In the genomic region with DNA sequence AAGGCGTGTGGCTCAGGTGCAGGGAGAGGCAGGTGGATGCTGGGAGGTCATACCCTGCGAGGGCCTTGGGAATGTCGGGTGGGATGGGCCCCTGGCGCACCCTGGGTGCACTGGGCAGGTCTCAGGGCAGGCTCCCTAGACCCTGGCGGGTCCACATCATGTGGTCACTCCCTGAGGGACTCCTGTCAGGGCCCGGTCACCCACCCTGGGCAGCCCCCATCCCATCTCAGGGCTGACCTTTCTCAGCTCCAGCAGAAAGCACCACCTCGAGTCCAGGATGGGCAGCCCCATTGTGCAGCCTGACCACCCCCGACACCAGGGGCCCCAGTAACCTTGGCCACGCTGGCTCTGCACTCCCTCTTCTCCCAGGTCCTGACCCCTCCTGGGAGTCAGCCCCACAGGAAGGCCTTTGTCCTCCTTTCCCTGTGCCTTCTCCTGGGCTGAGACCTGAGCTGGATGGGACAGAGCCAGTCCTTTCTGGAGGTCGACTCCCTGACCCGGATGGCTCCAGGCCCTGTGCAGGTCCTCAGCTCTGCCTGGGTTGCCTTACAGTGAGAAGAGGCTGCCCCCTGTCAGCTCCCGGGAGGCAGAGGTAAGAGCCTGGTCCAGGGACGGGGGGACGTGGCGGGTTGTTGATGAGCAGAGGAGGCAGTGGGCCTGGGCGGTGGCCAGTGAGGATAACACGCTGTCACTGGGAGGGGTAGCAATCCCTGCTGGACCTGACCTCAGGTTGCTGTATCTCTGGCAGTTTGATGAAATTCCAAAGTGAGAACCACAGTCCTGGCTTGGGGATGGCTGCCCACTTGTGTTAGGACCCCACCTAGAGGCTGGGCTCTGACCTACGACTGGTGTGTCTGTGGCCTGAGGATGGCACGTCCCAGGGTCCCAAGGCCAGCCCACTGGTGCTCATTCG, we compare ENCODE assay signal across 2 cellular contexts.
A peak's percentile ranks its signal among the peaks of the same experiment; 100 is the strongest.
TF ChIP-seq lines count a peak whose summit lies in the region.

No MANE protein-coding gene starts in this region.

TF ChIP-seq in HCT116, 20 proteins besides CTCF, POLR2A, EP300 and RAD21 (continued from another document):
- TF ChIP-seq, protein P1, sequence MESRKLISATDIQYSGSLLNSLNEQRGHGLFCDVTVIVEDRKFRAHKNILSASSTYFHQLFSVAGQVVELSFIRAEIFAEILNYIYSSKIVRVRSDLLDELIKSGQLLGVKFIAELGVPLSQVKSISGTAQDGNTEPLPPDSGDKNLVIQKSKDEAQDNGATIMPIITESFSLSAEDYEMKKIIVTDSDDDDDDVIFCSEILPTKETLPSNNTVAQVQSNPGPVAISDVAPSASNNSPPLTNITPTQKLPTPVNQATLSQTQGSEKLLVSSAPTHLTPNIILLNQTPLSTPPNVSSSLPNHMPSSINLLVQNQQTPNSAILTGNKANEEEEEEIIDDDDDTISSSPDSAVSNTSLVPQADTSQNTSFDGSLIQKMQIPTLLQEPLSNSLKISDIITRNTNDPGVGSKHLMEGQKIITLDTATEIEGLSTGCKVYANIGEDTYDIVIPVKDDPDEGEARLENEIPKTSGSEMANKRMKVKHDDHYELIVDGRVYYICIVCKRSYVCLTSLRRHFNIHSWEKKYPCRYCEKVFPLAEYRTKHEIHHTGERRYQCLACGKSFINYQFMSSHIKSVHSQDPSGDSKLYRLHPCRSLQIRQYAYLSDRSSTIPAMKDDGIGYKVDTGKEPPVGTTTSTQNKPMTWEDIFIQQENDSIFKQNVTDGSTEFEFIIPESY (IDR thresholded peaks at IDR 0.05; ENCODE audit: extremely low read depth, insufficient replicate concordance, low read length) = no peak
- no peak for TF ChIP-seq FOSL1 (IDR thresholded peaks at IDR 0.05; ENCODE audit: low read depth)
- TF ChIP-seq, protein P2, sequence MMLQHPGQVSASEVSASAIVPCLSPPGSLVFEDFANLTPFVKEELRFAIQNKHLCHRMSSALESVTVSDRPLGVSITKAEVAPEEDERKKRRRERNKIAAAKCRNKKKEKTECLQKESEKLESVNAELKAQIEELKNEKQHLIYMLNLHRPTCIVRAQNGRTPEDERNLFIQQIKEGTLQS (IDR thresholded peaks at IDR 0.05) = no peak
- TF ChIP-seq SIN3A (IDR thresholded peaks at IDR 0.05; ENCODE audit: low read depth) = no peak
- TF ChIP-seq POLR2AphosphoS5 (IDR thresholded peaks at IDR 0.05; ENCODE audit: low read depth, low read length) = no peak
- TF ChIP-seq JUND (IDR thresholded peaks at IDR 0.05) = no peak
- no peak for TF ChIP-seq SRF (IDR thresholded peaks at IDR 0.05; ENCODE audit: low read depth)
TF ChIP-seq in HCT116: peak in this region for 0.

TF ChIP-seq in WTC11, 78 proteins besides CTCF, POLR2A, EP300 and RAD21:
- TF ChIP-seq, protein P3, sequence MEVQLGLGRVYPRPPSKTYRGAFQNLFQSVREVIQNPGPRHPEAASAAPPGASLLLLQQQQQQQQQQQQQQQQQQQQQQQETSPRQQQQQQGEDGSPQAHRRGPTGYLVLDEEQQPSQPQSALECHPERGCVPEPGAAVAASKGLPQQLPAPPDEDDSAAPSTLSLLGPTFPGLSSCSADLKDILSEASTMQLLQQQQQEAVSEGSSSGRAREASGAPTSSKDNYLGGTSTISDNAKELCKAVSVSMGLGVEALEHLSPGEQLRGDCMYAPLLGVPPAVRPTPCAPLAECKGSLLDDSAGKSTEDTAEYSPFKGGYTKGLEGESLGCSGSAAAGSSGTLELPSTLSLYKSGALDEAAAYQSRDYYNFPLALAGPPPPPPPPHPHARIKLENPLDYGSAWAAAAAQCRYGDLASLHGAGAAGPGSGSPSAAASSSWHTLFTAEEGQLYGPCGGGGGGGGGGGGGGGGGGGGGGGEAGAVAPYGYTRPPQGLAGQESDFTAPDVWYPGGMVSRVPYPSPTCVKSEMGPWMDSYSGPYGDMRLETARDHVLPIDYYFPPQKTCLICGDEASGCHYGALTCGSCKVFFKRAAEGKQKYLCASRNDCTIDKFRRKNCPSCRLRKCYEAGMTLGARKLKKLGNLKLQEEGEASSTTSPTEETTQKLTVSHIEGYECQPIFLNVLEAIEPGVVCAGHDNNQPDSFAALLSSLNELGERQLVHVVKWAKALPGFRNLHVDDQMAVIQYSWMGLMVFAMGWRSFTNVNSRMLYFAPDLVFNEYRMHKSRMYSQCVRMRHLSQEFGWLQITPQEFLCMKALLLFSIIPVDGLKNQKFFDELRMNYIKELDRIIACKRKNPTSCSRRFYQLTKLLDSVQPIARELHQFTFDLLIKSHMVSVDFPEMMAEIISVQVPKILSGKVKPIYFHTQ (CRISPR knock-in tag; IDR thresholded peaks at IDR 0.05) = no peak
- TF ChIP-seq, protein P4, sequence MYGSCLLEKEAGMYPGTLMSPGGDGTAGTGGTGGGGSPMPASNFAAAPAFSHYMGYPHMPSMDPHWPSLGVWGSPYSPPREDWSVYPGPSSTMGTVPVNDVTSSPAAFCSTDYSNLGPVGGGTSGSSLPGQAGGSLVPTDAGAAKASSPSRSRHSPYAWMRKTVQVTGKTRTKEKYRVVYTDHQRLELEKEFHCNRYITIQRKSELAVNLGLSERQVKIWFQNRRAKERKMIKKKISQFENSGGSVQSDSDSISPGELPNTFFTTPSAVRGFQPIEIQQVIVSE (CRISPR knock-in tag; IDR thresholded peaks at IDR 0.05; ENCODE audit: borderline replicate concordance) = no peak
- no peak for TF ChIP-seq TP53 (CRISPR knock-in tag; IDR thresholded peaks at IDR 0.05)
- TF ChIP-seq, protein P5, sequence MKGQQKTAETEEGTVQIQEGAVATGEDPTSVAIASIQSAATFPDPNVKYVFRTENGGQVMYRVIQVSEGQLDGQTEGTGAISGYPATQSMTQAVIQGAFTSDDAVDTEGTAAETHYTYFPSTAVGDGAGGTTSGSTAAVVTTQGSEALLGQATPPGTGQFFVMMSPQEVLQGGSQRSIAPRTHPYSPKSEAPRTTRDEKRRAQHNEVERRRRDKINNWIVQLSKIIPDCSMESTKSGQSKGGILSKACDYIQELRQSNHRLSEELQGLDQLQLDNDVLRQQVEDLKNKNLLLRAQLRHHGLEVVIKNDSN (CRISPR knock-in tag; IDR thresholded peaks at IDR 0.05) = no peak
- TF ChIP-seq, protein P6, sequence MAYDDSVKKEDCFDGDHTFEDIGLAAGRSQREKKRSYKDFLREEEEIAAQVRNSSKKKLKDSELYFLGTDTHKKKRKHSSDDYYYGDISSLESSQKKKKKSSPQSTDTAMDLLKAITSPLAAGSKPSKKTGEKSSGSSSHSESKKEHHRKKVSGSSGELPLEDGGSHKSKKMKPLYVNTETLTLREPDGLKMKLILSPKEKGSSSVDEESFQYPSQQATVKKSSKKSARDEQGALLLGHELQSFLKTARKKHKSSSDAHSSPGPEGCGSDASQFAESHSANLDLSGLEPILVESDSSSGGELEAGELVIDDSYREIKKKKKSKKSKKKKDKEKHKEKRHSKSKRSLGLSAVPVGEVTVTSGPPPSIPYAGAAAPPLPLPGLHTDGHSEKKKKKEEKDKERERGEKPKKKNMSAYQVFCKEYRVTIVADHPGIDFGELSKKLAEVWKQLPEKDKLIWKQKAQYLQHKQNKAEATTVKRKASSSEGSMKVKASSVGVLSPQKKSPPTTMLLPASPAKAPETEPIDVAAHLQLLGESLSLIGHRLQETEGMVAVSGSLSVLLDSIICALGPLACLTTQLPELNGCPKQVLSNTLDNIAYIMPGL (CRISPR knock-in tag; IDR thresholded peaks at IDR 0.05) = 0 out of 2 replicates have a peak, but pooled peaks have one; percentile 19
